In genomic region chr4:82864336-82865001, GRCh38 we compare ENCODE assay signal across 10 cellular contexts. TPM values are rescaled to one million over a fixed set of nuclear protein-coding genes. Genes with fewer than 3 reads are reported as not detected.
DNase-seq lines count a peak whose midpoint lies in the region; ATAC-seq, FAIRE-seq and TF ChIP-seq lines count a peak whose summit lies in the region.
"Had no signal": no experiment of that assay in that cellular context is flagged by ENCODE, and none has a peak within 500 bp of the region (broad histone marks: within the 10 kb centered on the region; RNA-seq: fewer than 3 reads in every experiment).

No MANE protein-coding gene starts in this region.

- H3K27ac ChIP-seq in CD4-positive, alpha-beta T cell (ENCODE audit: low read depth, low read length) = no peak overlapping the region
- H3K27ac ChIP-seq in GM23248 (peak overlapping the region; percentile 93), keratinocyte (ENCODE audit: control insufficient read depth, insufficient read depth, low read length) (peak overlapping the region; percentile 86), stomach (peak overlapping the region in 2 of 5 donors; percentile 43 to 71), H9 (ENCODE audit: insufficient read length, low read depth, low read length) (no peak overlapping the region)

- no peak overlapping the region for H3K23ac ChIP-seq in H9 (ENCODE audit: insufficient read length, low read depth, low read length)

- peaks cover 71% of the 10 kb centered on the region for H3F3A ChIP-seq in GM23248 (ENCODE audit: insufficient read depth)

- no peak overlapping the region for H2BK12ac ChIP-seq in H9 (ENCODE audit: insufficient read length, low read depth, low read length)

- TF ChIP-seq POLR2A in stomach (IDR thresholded peaks at IDR 0.05) = no peak

- peaks cover 90% of the 10 kb centered on the region for H3K79me2 ChIP-seq in GM23248 (ENCODE audit: insufficient read depth)
- peaks cover 12% of the 10 kb centered on the region for H3K79me2 ChIP-seq in keratinocyte (ENCODE audit: control insufficient read depth, insufficient read depth, low read length)
- H3K79me2 ChIP-seq in H9 (ENCODE audit: insufficient read depth, low read length) = no peaks in the 10 kb centered on the region

- H4K91ac ChIP-seq in H9 (ENCODE audit: insufficient read length, low read depth, low read length) = no peak overlapping the region

- no peak overlapping the region for H3K4me3 Mint-ChIP-seq in CD4-positive, alpha-beta T cell
- peak overlapping the region; percentile 65 for H3K4me3 Mint-ChIP-seq in activated T-helper 2 cell treated with anti-CD3 and anti-CD28 coated beads, Interferon-gamma antibody, Interleukin-2, Interleukin-4, amounts not matched to agents 10 μg/mL and 5 μg/mL and 100 μg/mL, durations not matched to agents 14 hours and 24 hours and 36 hours (ENCODE audit: low read depth)
- H3K4me3 Mint-ChIP-seq in H9 = no peak overlapping the region

- H4K20me1 ChIP-seq in GM23248 (ENCODE audit: insufficient read depth) = no peaks in the 10 kb centered on the region
- H4K20me1 ChIP-seq in keratinocyte (ENCODE audit: control insufficient read depth, extremely low read depth, insufficient read depth, low read length) = no peaks in the 10 kb centered on the region
- no peaks in the 10 kb centered on the region for H4K20me1 ChIP-seq in H9 (ENCODE audit: control insufficient read depth, insufficient read depth, insufficient read length)

- H3K56ac ChIP-seq in H9 (ENCODE audit: insufficient read length, low read depth, low read length) = no peak overlapping the region

- H3K79me1 ChIP-seq in H9 (ENCODE audit: insufficient read depth, low read depth, low read length, poor library complexity, severe bottlenecking) = no peaks in the 10 kb centered on the region

- H3K36me3 ChIP-seq in GM23248 (ENCODE audit: low read depth) (peaks cover 85% of the 10 kb centered on the region), keratinocyte (ENCODE audit: control insufficient read depth in 2 of 2, extremely low read depth in 1 of 2, insufficient read depth in 2 of 2, low read length in 2 of 2) (peaks cover 15 to 34% of the 10 kb centered on the region in 2 experiments), stomach (peaks cover 38 to 95% (median 91%) of the 10 kb centered on the region in 4 donors)

- no peak overlapping the region for H2BK5ac ChIP-seq in H9 (ENCODE audit: insufficient read length, low read length)

- FAIRE-seq in keratinocyte (lab: Jason Lieb, UNC) = no peak

- H2BK20ac ChIP-seq in H9 (ENCODE audit: low read depth, low read length, poor library complexity, severe bottlenecking) = no peak overlapping the region

- H3T11ph ChIP-seq in H9 (ENCODE audit: low read length) = no peak overlapping the region

- CTCF ChIA-PET in CD4-positive, alpha-beta T cell (lab: Charles Lee) = no interaction called here

- H2BK15ac ChIP-seq in H9 (ENCODE audit: low read depth, low read length) = no peak overlapping the region

- dilution Hi-C loops in keratinocyte (cut with MboI; ENCODE audit: extremely low pct_ligation_motif_present, low sequenced_read_pairs) = no loop called here

- H3K4me2 ChIP-seq in GM23248 (ENCODE audit: unreplicated experiment) (peak overlapping the region; percentile 70), keratinocyte (ENCODE audit: control insufficient read depth, extremely low read depth, insufficient read depth, low read depth, low read length) (no peak overlapping the region), H9 (ENCODE audit: insufficient read depth, insufficient read length, low read length) (no peak overlapping the region)

- H2AFZ ChIP-seq in GM23248 (no peak overlapping the region), keratinocyte (ENCODE audit: control insufficient read depth, low read length) (no peak overlapping the region), H9 (ENCODE audit: low read length) (no peak overlapping the region)

- H3K4me1 Mint-ChIP-seq in CD4-positive, alpha-beta T cell (ENCODE audit: low read depth) = peaks cover 25% of the 10 kb centered on the region
- peaks cover 34% of the 10 kb centered on the region for H3K4me1 Mint-ChIP-seq in activated T-helper 2 cell treated with anti-CD3 and anti-CD28 coated beads, Interferon-gamma antibody, Interleukin-2, Interleukin-4, amounts not matched to agents 10 μg/mL and 5 μg/mL and 100 μg/mL, durations not matched to agents 14 hours and 24 hours and 36 hours (ENCODE audit: low read depth)
- H3K4me1 Mint-ChIP-seq in H9 = no peaks in the 10 kb centered on the region

- TF ChIP-seq CTCF in CD4-positive, alpha-beta T cell (IDR thresholded peaks at IDR 0.05) = no peak
- TF ChIP-seq CTCF in keratinocyte (optimal IDR thresholded peaks at IDR 0.05 in 1 of 3, IDR thresholded peaks at IDR 0.05 in 1 of 3, conservative IDR thresholded peaks at IDR 0.05 in 1 of 3; ENCODE audit: extremely low read depth in 1 of 3, insufficient read depth in 2 of 3, low read length in 3 of 3) = no peak
- TF ChIP-seq CTCF in stomach (IDR thresholded peaks at IDR 0.05) = no peak
- no peak for TF ChIP-seq CTCF in H9 (conservative IDR thresholded peaks at IDR 0.05)

- in situ Hi-C loops in GM23248 (cut with MboI) = loop anchor here (25.0 kb wide), 2 partner anchors 102 to 398 kb away; no protein-coding TSS in a partner anchor

- H2AK5ac ChIP-seq in H9 (ENCODE audit: insufficient read length, low read length) = no peak overlapping the region

- H3K23me2 ChIP-seq in H9 (ENCODE audit: insufficient read length, low read depth, low read length, poor library complexity, severe bottlenecking) = no peaks in the 10 kb centered on the region

- H3K4me3 ChIP-seq in GM23248 (no peak overlapping the region), keratinocyte (ENCODE audit: control insufficient read depth in 2 of 3, extremely low read depth in 1 of 3, insufficient read depth in 2 of 3, low read depth in 1 of 3, low read length in 3 of 3) (no peak overlapping the region), stomach (no peak overlapping the region)

- peaks cover 2% of the 10 kb centered on the region for H3K9me1 ChIP-seq in keratinocyte (ENCODE audit: control insufficient read depth, extremely low read depth, insufficient read depth, low read length)

- peaks cover 32% of the 10 kb centered on the region for H3K4me1 ChIP-seq in GM23248 (ENCODE audit: insufficient read depth)
- H3K4me1 ChIP-seq in keratinocyte (ENCODE audit: control insufficient read depth, extremely low read depth, insufficient read depth, low read length) = peaks cover 17% of the 10 kb centered on the region
- H3K4me1 ChIP-seq in stomach = peaks cover 0 to 14% (median 2%) of the 10 kb centered on the region in 4 donors
- no peaks in the 10 kb centered on the region for H3K4me1 ChIP-seq in H9 (ENCODE audit: insufficient read depth, low read length)

- H3K27ac Mint-ChIP-seq in CD4-positive, alpha-beta T cell = peak overlapping the region; percentile 67
- peak overlapping the region; percentile 90 for H3K27ac Mint-ChIP-seq in activated T-helper 2 cell treated with anti-CD3 and anti-CD28 coated beads, Interferon-gamma antibody, Interleukin-2, Interleukin-4, amounts not matched to agents 10 μg/mL and 5 μg/mL and 100 μg/mL, durations not matched to agents 14 hours and 24 hours and 36 hours
- H3K27ac Mint-ChIP-seq in H9 = no peak overlapping the region; a peak in 1 of 7 replicates

- no peaks in the 10 kb centered on the region for H3K9me3 ChIP-seq in CD4-positive, alpha-beta T cell (ENCODE audit: control insufficient read depth, low read length)
- H3K9me3 ChIP-seq in GM23248 (ENCODE audit: low read depth) (no peaks in the 10 kb centered on the region), keratinocyte (ENCODE audit: control insufficient read depth, low read depth, low read length) (no peaks in the 10 kb centered on the region), stomach (no peaks in the 10 kb centered on the region), H9 (ENCODE audit: control insufficient read depth, low read depth, low read length) (no peaks in the 10 kb centered on the region)

- no peak overlapping the region for H3K18ac ChIP-seq in H9 (ENCODE audit: insufficient read length, low read depth, low read length)

- peak; percentile 37 for ATAC-seq in CD4-positive, alpha-beta T cell (ENCODE audit: poor library complexity)
- ATAC-seq: HCT116 had no signal

- H3K4ac ChIP-seq in H9 (ENCODE audit: low read depth, low read length) = no peak overlapping the region

- no peak overlapping the region for H2BK120ac ChIP-seq in H9 (ENCODE audit: low read depth, low read length, poor library complexity, severe bottlenecking)

- POLR2A ChIA-PET in CD4-positive, alpha-beta T cell (lab: Charles Lee) = interaction anchor here (1.6 kb wide), 1 partner anchor 35 kb away, joined by 6 read pairs; no protein-coding TSS in a partner anchor

- H4K8ac ChIP-seq in H9 (replicated peaks; ENCODE audit: insufficient read length, low read depth, low read length) = no peak overlapping the region

- peak overlapping the region; percentile 74 for H3K9ac ChIP-seq in GM23248
- no peak overlapping the region for H3K9ac ChIP-seq in keratinocyte (ENCODE audit: control insufficient read depth, extremely low read depth, insufficient read depth, low read length)
- H3K9ac ChIP-seq in H9 (ENCODE audit: extremely low read depth, insufficient read length, low read length) = no peak overlapping the region

- no peak overlapping the region for H4K5ac ChIP-seq in H9 (ENCODE audit: insufficient read length, low read depth, low read length)

- H3K27me3 Mint-ChIP-seq in CD4-positive, alpha-beta T cell = no peaks in the 10 kb centered on the region
- H3K27me3 Mint-ChIP-seq in activated T-helper 2 cell treated with anti-CD3 and anti-CD28 coated beads, Interferon-gamma antibody, Interleukin-2, Interleukin-4, amounts not matched to agents 10 μg/mL and 5 μg/mL and 100 μg/mL, durations not matched to agents 14 hours and 24 hours and 36 hours (ENCODE audit: low read depth) = no peaks in the 10 kb centered on the region
- no peaks in the 10 kb centered on the region for H3K27me3 Mint-ChIP-seq in H9 (ENCODE audit: low read depth)

- 69 to 75% methylated on average over 6 of the region's 6 CpGs for WGBS in GM23248 (ENCODE audit: low coverage in 1 of 2, low lambda C conversion rate in 2 of 2, missing lambda C conversion rate in 2 of 2), 2 experiments
- WGBS in stomach, 5 donors = 78 to 86% (median 84%) methylated on average over 6 of the region's 6 CpGs
- WGBS in H9 (ENCODE audit: extremely low coverage, insufficient read length, low lambda C conversion rate) = no CpG with 5 or more reads among the region's 6 CpGs

- no peaks in the 10 kb centered on the region for H3K27me3 ChIP-seq in CD4-positive, alpha-beta T cell (ENCODE audit: control insufficient read depth, insufficient read depth, low read length)
- H3K27me3 ChIP-seq in GM23248 (replicated peaks; ENCODE audit: insufficient read depth) = no peaks in the 10 kb centered on the region
- H3K27me3 ChIP-seq in keratinocyte (ENCODE audit: control insufficient read depth, extremely low read depth, insufficient read depth, low read length) = no peaks in the 10 kb centered on the region
- H3K27me3 ChIP-seq in stomach = no peaks in the 10 kb centered on the region
- no peaks in the 10 kb centered on the region for H3K27me3 ChIP-seq in H9 (ENCODE audit: insufficient read depth, low read length)

- H3K14ac ChIP-seq in H9 (ENCODE audit: insufficient read depth, low read length) = no peak overlapping the region

- intact Hi-C loops in CD4-positive, alpha-beta T cell (cut with DNase I, micrococcal nuclease) = loop anchor here in 1 of 2 experiments (5.0 kb wide), 1 partner anchor 33 kb away; no protein-coding TSS in a partner anchor
- intact Hi-C loops in activated T-helper 2 cell treated with anti-CD3 and anti-CD28 coated beads, Interferon-gamma antibody, Interleukin-2, Interleukin-4, amounts not matched to agents 10 μg/mL and 5 μg/mL and 100 μg/mL, durations not matched to agents 14 hours and 24 hours and 36 hours (cut with micrococcal nuclease) = loop anchor here (1.0 to 2.0 kb wide), 2 partner anchors 27 to 36 kb away; partner anchors contain the start of genes SEC31A and THAP9
- intact Hi-C loops in stomach (cut with DNase I; ENCODE audit: low total_unique reads) = no loop called here

- no peak for TF ChIP-seq EP300 in stomach (IDR thresholded peaks at IDR 0.05)

- H3K36me3 Mint-ChIP-seq in CD4-positive, alpha-beta T cell (ENCODE audit: low read depth) = peaks cover 82% of the 10 kb centered on the region
- peaks cover 72% of the 10 kb centered on the region for H3K36me3 Mint-ChIP-seq in activated T-helper 2 cell treated with anti-CD3 and anti-CD28 coated beads, Interferon-gamma antibody, Interleukin-2, Interleukin-4, amounts not matched to agents 10 μg/mL and 5 μg/mL and 100 μg/mL, durations not matched to agents 14 hours and 24 hours and 36 hours (ENCODE audit: low read depth)
- peaks cover 25 to 71% (median 70%) of the 10 kb centered on the region in 3 experiments; a peak in 6 of 7 replicates for H3K36me3 Mint-ChIP-seq in H9 (ENCODE audit: insufficient read depth in 1 of 3, low read depth in 3 of 3)

- no peak for DNase-seq in CD4-positive, alpha-beta T cell
- DNase-seq in GM23248 (peak; percentile 39), keratinocyte (ENCODE audit: low read depth, low spot score) (no peak), stomach (no peak), NCI-H748 treated with DMSO at 0.1 percent for 48 hours (lab: John Stamatoyannopoulos, UW) (no peak), H9 (no peak)
- DNase-seq in activated T-helper 2 cell treated with anti-CD3 and anti-CD28 coated beads, Interferon-gamma antibody, Interleukin-2, Interleukin-4, amounts not matched to agents 10 μg/mL and 5 μg/mL and 100 μg/mL, durations not matched to agents 14 hours and 24 hours and 36 hours (ENCODE audit: low spot score) = peak; percentile 20
- DNase-seq: amygdala, NCI-H2171 treated with DMSO at 0.1 percent for 48 hours had no signal

- no peaks in the 10 kb centered on the region for H3K9me2 ChIP-seq in GM23248 (ENCODE audit: insufficient read depth)

- H3K9me3 Mint-ChIP-seq in CD4-positive, alpha-beta T cell = no peaks in the 10 kb centered on the region
- H3K9me3 Mint-ChIP-seq in activated T-helper 2 cell treated with anti-CD3 and anti-CD28 coated beads, Interferon-gamma antibody, Interleukin-2, Interleukin-4, amounts not matched to agents 10 μg/mL and 5 μg/mL and 100 μg/mL, durations not matched to agents 14 hours and 24 hours and 36 hours = no peaks in the 10 kb centered on the region
- H3K9me3 Mint-ChIP-seq in H9 = no peaks in the 10 kb centered on the region

RNA-seq across cellular contexts. Expression of gene SEC31A, which starts 26.5 kb away (rescaled TPM):
- 100 to 1,000 TPM; 130 to 131 TPM for total RNA-seq in CD4-positive, alpha-beta T cell
- 308 and 357 TPM in 2 replicates for total RNA-seq in GM23248 (2014; rRNA removed; shearing (Covaris generic))
- polyA plus RNA-seq in GM23248 (2016; fragmentation: Nextera tagmentation; extraction: Ambion mirVana) (314 and 315 TPM in 2 replicates), keratinocyte (177 to 192 TPM (median 178 TPM) in 3 replicates), stomach (10 to 100 TPM; 72.1 to 97.1 (median 72.4) TPM)
- total RNA-seq in activated T-helper 2 cell treated with anti-CD3 and anti-CD28 coated beads, Interferon-gamma antibody, Interleukin-2, Interleukin-4, amounts not matched to agents 10 μg/mL and 5 μg/mL and 100 μg/mL, durations not matched to agents 14 hours and 24 hours and 36 hours = 138 and 142 TPM in 2 replicates
- polyA plus RNA-seq in keratinocyte (2011; ENCODE audit: low read depth) = 62.8 TPM
- polyA plus RNA-seq in keratinocyte (2011; cell fraction: cytosol; rRNA removed) = 110 and 188 TPM in 2 replicates
- polyA plus RNA-seq in keratinocyte (2011; cell fraction: nucleus; rRNA removed) = 236 and 255 TPM in 2 replicates
- 85.3 and 141 TPM in 2 replicates for polyA plus RNA-seq in keratinocyte (2012; ENCODE audit: low replicate concordance)
- polyA minus RNA-seq in keratinocyte = 89.4 to 250 TPM (median 217 TPM) in 3 replicates
- polyA minus RNA-seq in keratinocyte (2011; cell fraction: cytosol; rRNA and poly(A)+ RNA removed) = 117 TPM
- 148 and 245 TPM in 2 replicates for polyA minus RNA-seq in keratinocyte (2011; cell fraction: nucleus; rRNA and poly(A)+ RNA removed)
- total RNA-seq in stomach (100 to 1,000 TPM in 4 of 5 donors, 10 to 100 TPM in 1; 99.1 to 590 (median 218) TPM), H9 (2021) (128 and 141 TPM in 2 replicates)

RNA-seq across cellular contexts. Expression of gene THAP9, which starts 36.1 kb away (rescaled TPM):
- total RNA-seq in CD4-positive, alpha-beta T cell = 1 to 10 TPM; 3.8 to 4.3 TPM
- 1.6 and 3.9 TPM in 2 replicates for total RNA-seq in GM23248 (2014; rRNA removed; shearing (Covaris generic))
- polyA plus RNA-seq in GM23248 (2016; fragmentation: Nextera tagmentation; extraction: Ambion mirVana) = 1.3 and 2.0 TPM in 2 replicates
- total RNA-seq in activated T-helper 2 cell treated with anti-CD3 and anti-CD28 coated beads, Interferon-gamma antibody, Interleukin-2, Interleukin-4, amounts not matched to agents 10 μg/mL and 5 μg/mL and 100 μg/mL, durations not matched to agents 14 hours and 24 hours and 36 hours = 1.8 and 2.6 TPM in 2 replicates
- polyA plus RNA-seq in keratinocyte = 1.2 to 1.9 TPM (median 1.2 TPM) in 3 replicates
- polyA plus RNA-seq in keratinocyte (2011; ENCODE audit: low read depth) = 2.7 TPM
- 0.65 and 1.4 TPM in 2 replicates for polyA plus RNA-seq in keratinocyte (2011; cell fraction: cytosol; rRNA removed)
- 1.5 and 2.6 TPM in 2 replicates for polyA plus RNA-seq in keratinocyte (2011; cell fraction: nucleus; rRNA removed)
- polyA plus RNA-seq in keratinocyte (2012; ENCODE audit: low replicate concordance) = 0.66 and 1.6 TPM in 2 replicates
- polyA minus RNA-seq in keratinocyte = 0.10 to 4.0 TPM (median 0.59 TPM) in 3 replicates
- 1.5 TPM for polyA minus RNA-seq in keratinocyte (2011; cell fraction: cytosol; rRNA and poly(A)+ RNA removed)
- polyA minus RNA-seq in keratinocyte (2011; cell fraction: nucleus; rRNA and poly(A)+ RNA removed) = 2.8 and 2.9 TPM in 2 replicates
- total RNA-seq in stomach = 1 to 10 TPM in 2 of 5 donors, under 1 TPM in 1, not detected in 2; 0.58 to 8.9 (median 8.6) TPM
- polyA plus RNA-seq in stomach = 1 to 10 TPM; 1.5 to 2.1 (median 1.7) TPM
- total RNA-seq in H9 (2021) = 14.6 and 14.8 TPM in 2 replicates

Comparison
In these comparisons a context has a peak if more than half of its experiments do, and no peak if none do; other contexts are left out.
1. DNase-seq: peak in GM23248 (single experiment) and activated T-helper 2 cell treated with anti-CD3 and anti-CD28 coated beads, Interferon-gamma antibody, Interleukin-2, Interleukin-4, amounts not matched to agents 10 μg/mL and 5 μg/mL and 100 μg/mL, durations not matched to agents 14 hours and 24 hours and 36 hours (single experiment); none in CD4-positive, alpha-beta T cell (0 of 10), keratinocyte (single experiment), stomach (single experiment), NCI-H748 treated with DMSO at 0.1 percent for 48 hours (single experiment) and H9 (single experiment).
2. H3K27ac ChIP-seq: peak in GM23248 (single experiment) and keratinocyte (single experiment); none in CD4-positive, alpha-beta T cell (single experiment) and H9 (single experiment).
3. H3K27ac Mint-ChIP-seq: peak in CD4-positive, alpha-beta T cell (single experiment) and activated T-helper 2 cell treated with anti-CD3 and anti-CD28 coated beads, Interferon-gamma antibody, Interleukin-2, Interleukin-4, amounts not matched to agents 10 μg/mL and 5 μg/mL and 100 μg/mL, durations not matched to agents 14 hours and 24 hours and 36 hours (single experiment); none in H9 (0 of 3).